1 cellular context compared by ENCODE assay signal in genomic region chr6:13242178-13242577, GRCh38.
TF ChIP-seq lines count a peak whose summit lies in the region.

No MANE protein-coding gene starts in this region.

TF ChIP-seq in WTC11, 78 proteins besides CTCF, POLR2A, EP300 and RAD21 (continued from another document):
- TF ChIP-seq ZNF281 (CRISPR knock-in tag; IDR thresholded peaks at IDR 0.05): no peak
- TF ChIP-seq OVOL2 (CRISPR knock-in tag; IDR thresholded peaks at IDR 0.05; ENCODE audit: borderline replicate concordance): no peak
- no peak for TF ChIP-seq ZNF423 (CRISPR knock-in tag; IDR thresholded peaks at IDR 0.05)
- no peak for TF ChIP-seq E2F4 (CRISPR knock-in tag; IDR thresholded peaks at IDR 0.05; ENCODE audit: borderline replicate concordance, low read depth)
- no peak for TF ChIP-seq ARID4B (CRISPR knock-in tag; IDR thresholded peaks at IDR 0.05; ENCODE audit: borderline replicate concordance)
- no peak for TF ChIP-seq ZNF138 (CRISPR knock-in tag; conservative IDR thresholded peaks at IDR 0.05)
- TF ChIP-seq ZSCAN18 (CRISPR knock-in tag; IDR thresholded peaks at IDR 0.05): no peak
- no peak for TF ChIP-seq TCF7 (CRISPR knock-in tag; IDR thresholded peaks at IDR 0.05; ENCODE audit: low read depth)
- no peak for TF ChIP-seq JUN (CRISPR knock-in tag; IDR thresholded peaks at IDR 0.05)
- TF ChIP-seq NR1H2 (CRISPR knock-in tag; IDR thresholded peaks at IDR 0.05): no peak
- TF ChIP-seq PREB (CRISPR knock-in tag; IDR thresholded peaks at IDR 0.05; ENCODE audit: borderline replicate concordance): no peak
- TF ChIP-seq NR3C1 (CRISPR knock-in tag; conservative IDR thresholded peaks at IDR 0.05; ENCODE audit: low read depth): no peak
- no peak for TF ChIP-seq ZNF219 (CRISPR knock-in tag; IDR thresholded peaks at IDR 0.05; ENCODE audit: borderline replicate concordance)
- TF ChIP-seq AFF4 (CRISPR knock-in tag; IDR thresholded peaks at IDR 0.05; ENCODE audit: borderline replicate concordance): no peak
